15 cellular contexts compared by ENCODE assay signal in the genomic region with DNA sequence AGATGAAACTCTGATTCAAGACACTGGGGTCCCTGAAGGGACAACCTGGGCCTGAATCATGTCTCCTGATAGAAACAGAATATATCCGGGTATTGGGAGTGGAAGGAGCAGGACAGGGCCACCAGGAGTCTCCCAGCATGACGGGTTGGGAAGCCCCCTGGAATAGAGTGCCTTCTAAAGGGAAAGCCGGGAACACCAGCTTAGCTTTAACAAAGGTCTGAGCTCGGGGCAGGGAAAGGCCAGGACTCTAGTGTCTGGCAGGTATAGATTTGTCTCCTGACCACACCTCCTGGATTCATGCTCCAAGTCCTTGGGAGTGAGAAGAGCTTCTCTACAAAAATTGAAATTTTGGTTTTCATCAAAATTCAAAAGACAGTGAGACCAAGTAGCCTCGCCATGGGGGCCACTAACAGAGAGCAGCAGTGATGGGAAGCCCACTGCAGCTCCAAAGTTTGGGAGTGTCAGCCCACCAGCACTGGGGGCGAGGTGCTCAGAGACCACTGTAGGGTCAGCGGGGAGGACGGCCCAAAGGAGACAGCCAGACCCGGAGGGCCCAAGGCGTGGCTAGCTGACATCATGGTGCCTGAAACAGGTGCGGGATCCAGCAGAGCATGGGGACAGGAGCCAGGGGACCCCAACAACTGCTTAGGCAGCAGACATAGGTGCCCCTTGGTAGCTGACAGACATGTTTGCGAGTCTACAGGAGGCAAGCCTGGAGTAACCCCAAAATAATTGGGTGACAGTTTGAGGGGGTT.
"Had no signal": no experiment of that assay in that cellular context is flagged by ENCODE, and none has a peak within 500 bp of the region (broad histone marks: within the 10 kb centered on the region; RNA-seq: fewer than 3 reads in every experiment).

No MANE protein-coding gene starts in this region.

- H3K27me3 Mint-ChIP-seq: naive thymus-derived CD8-positive, alpha-beta T cell; stimulated activated naive CD8-positive, alpha-beta T cell treated with anti-CD3 and anti-CD28 coated beads, Interleukin-15, Interleukin-2, amounts not matched to agents 100 ng/mL and 50 ng/mL, for 24 hours had no signal

- H3K27ac Mint-ChIP-seq: stimulated activated naive CD8-positive, alpha-beta T cell treated with anti-CD3 and anti-CD28 coated beads, Interleukin-15, Interleukin-2, amounts not matched to agents 100 ng/mL and 50 ng/mL, for 24 hours had no signal

- H3K9me3 ChIP-seq: ascending aorta, esophagus squamous epithelium, left lung, neutrophil, SK-N-SH, thoracic aorta had no signal

- H3K36me3 ChIP-seq: ascending aorta, esophagus squamous epithelium, left lung, neutrophil, thoracic aorta had no signal

- H3K9me3 Mint-ChIP-seq: naive thymus-derived CD8-positive, alpha-beta T cell; stimulated activated naive CD8-positive, alpha-beta T cell treated with anti-CD3 and anti-CD28 coated beads, Interleukin-15, Interleukin-2, amounts not matched to agents 100 ng/mL and 50 ng/mL, for 24 hours had no signal

- DNase-seq: activated CD4-positive, alpha-beta T cell treated with anti-CD3 and anti-CD28 coated beads, Interleukin-2, amount 50 U/mL, for 48 hours; activated naive CD4-positive, alpha-beta T cell; esophagus squamous epithelium; hippocampal formation; kidney; SK-N-SH; small intestine; stimulated activated CD4-positive, alpha-beta T cell treated with anti-CD3 and anti-CD28 coated beads, Interleukin-4, amount 100 ng/mL, for 4 hours; stimulated activated CD8-positive, alpha-beta memory T cell treated with anti-CD3 and anti-CD28 coated beads, Interleukin-4, amount 100 ng/mL, for 48 hours had no signal

- H3K4me3 ChIP-seq: ascending aorta, esophagus squamous epithelium, left lung, thoracic aorta had no signal

- H3K4me1 ChIP-seq: ascending aorta, left lung had no signal

- H3K4me3 Mint-ChIP-seq: naive thymus-derived CD8-positive, alpha-beta T cell; stimulated activated naive CD8-positive, alpha-beta T cell treated with anti-CD3 and anti-CD28 coated beads, Interleukin-15, Interleukin-2, amounts not matched to agents 100 ng/mL and 50 ng/mL, for 24 hours had no signal

- H3K36me3 Mint-ChIP-seq: naive thymus-derived CD8-positive, alpha-beta T cell had no signal

- H3K27ac ChIP-seq: ascending aorta, esophagus squamous epithelium, left lung, neutrophil, thoracic aorta had no signal

- ATAC-seq: left lung had no signal

- H3K27me3 ChIP-seq: ascending aorta had no signal

- H3K9ac ChIP-seq: SK-N-SH had no signal
